Comparison of ENCODE assay signal across 15 cellular contexts in genomic region chr1:162905759-162906158, GRCh38. TPM values are rescaled to one million over a fixed set of nuclear protein-coding genes. Genes with fewer than 3 reads are reported as not detected.
DNase-seq lines count a peak whose midpoint lies in the region; ATAC-seq, FAIRE-seq and TF ChIP-seq lines count a peak whose summit lies in the region.
"Had no signal": no experiment of that assay in that cellular context is flagged by ENCODE, and none has a peak within 500 bp of the region (broad histone marks: within the 10 kb centered on the region; RNA-seq: fewer than 3 reads in every experiment).

No MANE protein-coding gene starts in this region.

- no peaks in the 10 kb centered on the region for H3K9me3 ChIP-seq in astrocyte (ENCODE audit: insufficient read depth, low read depth, low read length)

- peak overlapping the region; percentile 59 for H3K27ac Mint-ChIP-seq in astrocyte (ENCODE audit: unreplicated experiment)
- H3K27ac Mint-ChIP-seq: CD4-positive, CD25-positive, alpha-beta regulatory T cell; naive B cell had no signal

- peak; percentile 76 for DNase-seq in ACHN
- DNase-seq in HFF-Myc (ENCODE audit: extremely low read depth, low read depth): peak; percentile 39
- peak; percentile 82 for DNase-seq in astrocyte (ENCODE audit: low read depth)
- peak; percentile 90 for DNase-seq in iris pigment epithelial cell (ENCODE audit: low read depth)
- DNase-seq in NOMO-1 (lab: John Stamatoyannopoulos, UW; ENCODE audit: unreplicated experiment in 2 of 2): no peak
- DNase-seq in mesenteric fat pad (ENCODE audit: low spot score): no peak
- no peak for DNase-seq in NCI-H345 (lab: John Stamatoyannopoulos, UW)
- DNase-seq: activated naive CD4-positive, alpha-beta T cell; CD4-positive, CD25-positive, alpha-beta regulatory T cell; naive B cell; NCI-H510A; stimulated activated CD4-positive, alpha-beta T cell treated with anti-CD3 and anti-CD28 coated beads, Interleukin-2, amount 100 ng/mL, for 48 hours had no signal

- H3K4me3 ChIP-seq in HFF-Myc (replicated peaks; ENCODE audit: low read depth, low read length) (no peak overlapping the region), astrocyte (ENCODE audit: insufficient read depth, low read depth, low read length) (no peak overlapping the region)

- H3K4me1 Mint-ChIP-seq in astrocyte (ENCODE audit: low read depth, unreplicated experiment): peaks cover 32% of the 10 kb centered on the region
- H3K4me1 Mint-ChIP-seq: CD4-positive, CD25-positive, alpha-beta regulatory T cell; naive B cell had no signal

- H3K4me3 Mint-ChIP-seq in astrocyte (ENCODE audit: unreplicated experiment): no peak overlapping the region
- H3K4me3 Mint-ChIP-seq: CD4-positive, CD25-positive, alpha-beta regulatory T cell; naive B cell had no signal

- peaks cover 53% of the 10 kb centered on the region for H3K4me1 ChIP-seq in astrocyte (ENCODE audit: insufficient read depth, low read length)

- no peaks in the 10 kb centered on the region for H3K9me3 Mint-ChIP-seq in astrocyte (ENCODE audit: unreplicated experiment)
- H3K9me3 Mint-ChIP-seq: naive B cell had no signal

- no peaks in the 10 kb centered on the region for H3K27me3 ChIP-seq in astrocyte (ENCODE audit: insufficient read depth, low read length)

- no peaks in the 10 kb centered on the region for H3K79me2 ChIP-seq in astrocyte (ENCODE audit: insufficient read depth, low read length)

- TF ChIP-seq CTCF in HFF-Myc (IDR thresholded peaks at IDR 0.05; ENCODE audit: low read depth, low read length, missing control alignments) (no peak), astrocyte (IDR thresholded peaks at IDR 0.05; ENCODE audit: insufficient read depth, low read depth, low read length) (no peak)

- peak overlapping the region; percentile 65 for H3K27ac ChIP-seq in astrocyte (ENCODE audit: low read depth, low read length)

- no peak overlapping the region for H2AFZ ChIP-seq in astrocyte (ENCODE audit: low read depth, low read length)

- in situ Hi-C loops in ACHN (cut with HindIII; ENCODE audit: low pct_ligation_motif_present, low pct_unique_long_range_greater_than_20kb, low sequenced_read_pairs): no loop called here

- no peaks in the 10 kb centered on the region for H4K20me1 ChIP-seq in astrocyte (ENCODE audit: insufficient read depth, low read length)

- H3K36me3 Mint-ChIP-seq in astrocyte (ENCODE audit: low read depth, unreplicated experiment): no peaks in the 10 kb centered on the region
- H3K36me3 Mint-ChIP-seq: CD4-positive, CD25-positive, alpha-beta regulatory T cell; naive B cell had no signal

- no peak for ATAC-seq in HG02870 (IDR thresholded peaks at IDR 0.05; ENCODE audit: unreplicated experiment)

- H3K27me3 Mint-ChIP-seq in astrocyte (ENCODE audit: low read depth, unreplicated experiment): no peaks in the 10 kb centered on the region

- peak overlapping the region; percentile 58 for H3K4me2 ChIP-seq in astrocyte (ENCODE audit: low read length)

- peak overlapping the region; percentile 37 for H3K9ac ChIP-seq in astrocyte (ENCODE audit: low read length)

- no peaks in the 10 kb centered on the region for H3K36me3 ChIP-seq in astrocyte (ENCODE audit: insufficient read depth, low read length)

- FAIRE-seq in astrocyte (lab: Jason Lieb, UNC): peak; percentile 93
- FAIRE-seq: endometrium, TTC549 had no signal

RNA-seq across cellular contexts. Expression of gene CCDC190, which starts 44.8 kb away (rescaled TPM):
- not detected in 2 replicates for total RNA-seq in astrocyte
- not detected for total RNA-seq in mesenteric fat pad
- total RNA-seq: CD4-positive, CD25-positive, alpha-beta regulatory T cell had no signal

Comparison
In these comparisons a context has a peak if more than half of its experiments do, and no peak if none do; other contexts are left out.
1. DNase-seq: peak in ACHN (single experiment), HFF-Myc (single experiment), astrocyte (single experiment) and iris pigment epithelial cell (single experiment); none in NOMO-1 (0 of 2), mesenteric fat pad (single experiment) and NCI-H345 (single experiment).